15 cellular contexts compared by ENCODE assay signal in genomic region chr9:75131700-75132099, GRCh38.
"Had no signal": no experiment of that assay in that cellular context is flagged by ENCODE, and none has a peak within 500 bp of the region (broad histone marks: within the 10 kb centered on the region; RNA-seq: fewer than 3 reads in every experiment).

No MANE protein-coding gene starts in this region.

- H3K4me1 ChIP-seq: adrenal gland, prostate gland had no signal

- H3K27me3 Mint-ChIP-seq: activated B cell treated with CpG ODN at 0.5 μM for 24 hours; stimulated activated naive B cell treated with anti-CD40 and anti-IgM and Interleukin-4, amounts not matched to agents 10 μg/mL and 1 μg/mL and 100 μg/mL, for 72 hours; type B pancreatic cell had no signal

- H3K4me1 Mint-ChIP-seq: activated B cell treated with CpG ODN at 0.5 μM for 24 hours had no signal

- H3K27me3 ChIP-seq: adrenal gland, spleen had no signal

- H3K27ac Mint-ChIP-seq: activated B cell treated with CpG ODN at 0.5 μM for 24 hours; mesothelial cell of epicardium; stimulated activated naive B cell treated with anti-CD40 and anti-IgM and Interleukin-4, amounts not matched to agents 10 μg/mL and 1 μg/mL and 100 μg/mL, for 72 hours; type B pancreatic cell had no signal

- H3K9me3 Mint-ChIP-seq: activated B cell treated with CpG ODN at 0.5 μM for 24 hours; mesothelial cell of epicardium; stimulated activated naive B cell treated with anti-CD40 and anti-IgM and Interleukin-4, amounts not matched to agents 10 μg/mL and 1 μg/mL and 100 μg/mL, for 72 hours; type B pancreatic cell had no signal

- DNase-seq: activated B cell treated with CpG ODN at 0.5 μM for 24 hours; activated CD4-positive, alpha-beta T cell treated with anti-CD3 and anti-CD28 coated beads, Interleukin-2, amount 50 U/mL, for 1 hour; activated gamma-delta T cell treated with Interleukin-2 at 50 U/mL for 16 hours; adrenal gland; central memory CD4-positive, alpha-beta T cell; cortex of kidney; erythroblast; spleen; stimulated activated CD4-positive, alpha-beta T cell treated with anti-CD3 and anti-CD28 coated beads, Interleukin-1b, Interleukin-23, amount 100 ng/mL, for 48 hours; stimulated activated naive B cell treated with anti-CD40 and anti-IgM and Interleukin-4, amounts not matched to agents 10 μg/mL and 1 μg/mL and 100 μg/mL, for 72 hours; substantia nigra had no signal

- ATAC-seq: sciatic nerve; stimulated activated naive B cell treated with anti-CD40 and anti-IgM and Interleukin-4, amounts not matched to agents 10 μg/mL and 1 μg/mL and 100 μg/mL, for 72 hours had no signal

- H3K9me3 ChIP-seq: adrenal gland, prostate gland, spleen had no signal

- H3K4me3 ChIP-seq: adrenal gland, prostate gland, spleen had no signal

- H3K4me3 Mint-ChIP-seq: activated B cell treated with CpG ODN at 0.5 μM for 24 hours; mesothelial cell of epicardium; stimulated activated naive B cell treated with anti-CD40 and anti-IgM and Interleukin-4, amounts not matched to agents 10 μg/mL and 1 μg/mL and 100 μg/mL, for 72 hours; type B pancreatic cell had no signal

- H3K27ac ChIP-seq: adrenal gland, prostate gland had no signal
